Comparison of ENCODE assay signal across 8 cellular contexts in genomic region chr11:65872555-65873279, GRCh38. TPM values are rescaled to one million over a fixed set of nuclear protein-coding genes. Genes with fewer than 3 reads are reported as not detected.
DNase-seq lines count a peak whose midpoint lies in the region; ATAC-seq and TF ChIP-seq lines count a peak whose summit lies in the region.

Gene EFEMP2, minus strand, starts transcription at chr11:65872800. Its CDS starts 446 bp downstream, at chr11:65872354.

- peak within 1 kb of the TSS; percentile 83 for H3K27ac Mint-ChIP-seq in CD4-positive, alpha-beta T cell
- peak within 1 kb of the TSS; percentile 82 for H3K27ac Mint-ChIP-seq in endothelial cell (ENCODE audit: unreplicated experiment)

- H3K4me3 Mint-ChIP-seq in CD4-positive, alpha-beta T cell: peak within 1 kb of the TSS; percentile 89
- peak within 1 kb of the TSS; percentile 97 for H3K4me3 Mint-ChIP-seq in endothelial cell (ENCODE audit: unreplicated experiment)

- no peaks in the 10 kb centered on the region for H3K27me3 Mint-ChIP-seq in CD4-positive, alpha-beta T cell
- peaks cover 32% of the 10 kb centered on the region for H3K27me3 Mint-ChIP-seq in endothelial cell (ENCODE audit: unreplicated experiment)

- no peaks in the 10 kb centered on the region for H3K79me2 ChIP-seq in OCI-LY3 (ENCODE audit: low read length)

- no peak for DNase-seq in CD4-positive, alpha-beta T cell
- DNase-seq in endothelial cell (ENCODE audit: low spot score) (peak; percentile 55), DMS 273 (lab: John Stamatoyannopoulos, UW; ENCODE audit: unreplicated experiment) (no peak), GM10248 (ENCODE audit: extremely low spot score) (no peak), NCI-H1092 treated with DMSO at 0.1 percent for 48 hours (lab: John Stamatoyannopoulos, UW) (no peak)

- peak within 1 kb of the TSS; percentile 80 for H3K4me3 ChIP-seq in OCI-LY3 (ENCODE audit: low read length)
- peak within 1 kb of the TSS; percentile 69 to 75 for H3K4me3 ChIP-seq in muscle layer of duodenum (ENCODE audit: low read depth in 1 of 2, low read length in 2 of 2)

- peaks cover 3% of the 10 kb centered on the region for H3K36me3 Mint-ChIP-seq in CD4-positive, alpha-beta T cell (ENCODE audit: low read depth)
- peaks cover 16% of the 10 kb centered on the region for H3K36me3 Mint-ChIP-seq in endothelial cell (ENCODE audit: low read depth, unreplicated experiment)

- TF ChIP-seq CTCF in CD4-positive, alpha-beta T cell (IDR thresholded peaks at IDR 0.05): no peak
- TF ChIP-seq CTCF in OCI-LY3 (IDR thresholded peaks at IDR 0.05; ENCODE audit: low read depth, low read length): no peak
- TF ChIP-seq CTCF in endothelial cell (IDR thresholded peaks at IDR 0.05; ENCODE audit: unreplicated experiment): no peak
- no peak for TF ChIP-seq CTCF in GM10248 (IDR thresholded peaks at IDR 0.05; ENCODE audit: control extremely low read depth, extremely low read depth, low read depth, missing control alignments)

- peaks cover 16% of the 10 kb centered on the region for H3K4me1 Mint-ChIP-seq in CD4-positive, alpha-beta T cell (ENCODE audit: low read depth)
- peaks cover 36% of the 10 kb centered on the region for H3K4me1 Mint-ChIP-seq in endothelial cell (ENCODE audit: unreplicated experiment)

- peak within 1 kb of the TSS; percentile 90 for H3K4me2 ChIP-seq in OCI-LY3 (ENCODE audit: low read length)

- H3K4me1 ChIP-seq in OCI-LY3 (ENCODE audit: low read length) (peaks cover 6% of the 10 kb centered on the region), muscle layer of duodenum (ENCODE audit: control insufficient read depth in 1 of 2, insufficient read depth in 2 of 2, low read length in 2 of 2) (peaks cover 10 to 20% of the 10 kb centered on the region in 2 donors)

- CTCF ChIA-PET in CD4-positive, alpha-beta T cell (lab: Charles Lee): interaction anchor here (1.0 to 2.3 kb wide), 3 partner anchors 12 to 17 kb away, joined by 5 to 18 read pairs (median 17); partner anchors contain the start of genes CCDC85B, FIBP and MUS81
- CTCF ChIA-PET in GM10248 (lab: Yijun Ruan, JAX): interaction anchor here (1.5 to 17.2 kb wide), 4 partner anchors 12 to 150 kb away, joined by 5 to 535 read pairs (median 72); partner anchors contain the start of genes CCDC85B, CFL1, CTSW and FIBP

- ATAC-seq in CD4-positive, alpha-beta T cell (ENCODE audit: poor library complexity): no peak
- ATAC-seq in HG03280 (IDR thresholded peaks at IDR 0.05; ENCODE audit: unreplicated experiment): no peak

- intact Hi-C loops in CD4-positive, alpha-beta T cell (cut with DNase I, micrococcal nuclease): loop anchor here (1.0 to 2.0 kb wide), 3 partner anchors 12 to 47 kb away; partner anchors contain the start of genes MUS81 (in 2 of the 2), C11orf68 (in 1 of the 2), DRAP1 (in 1 of the 2) and FIBP (in 1 of the 2)

- H4K20me1 ChIP-seq in OCI-LY3 (ENCODE audit: insufficient read depth, low read length): no peaks in the 10 kb centered on the region

- H2AFZ ChIP-seq in OCI-LY3 (ENCODE audit: low read depth, low read length): peak within 1 kb of the TSS; percentile 43; the same call in 1 of the 2 replicates

- peaks cover 5% of the 10 kb centered on the region for H3K36me3 ChIP-seq in OCI-LY3 (replicated peaks; ENCODE audit: low read depth, low read length)
- peaks cover 9 to 21% of the 10 kb centered on the region in 2 donors for H3K36me3 ChIP-seq in muscle layer of duodenum (ENCODE audit: control insufficient read depth in 1 of 2, insufficient read depth in 2 of 2, low read length in 2 of 2)

- H3K27ac ChIP-seq in CD4-positive, alpha-beta T cell (ENCODE audit: low read depth, low read length): peak within 1 kb of the TSS; percentile 78
- H3K27ac ChIP-seq in OCI-LY3 (ENCODE audit: low read length): peak within 1 kb of the TSS; percentile 48
- peak within 1 kb of the TSS; percentile 70 for H3K27ac ChIP-seq in muscle layer of duodenum (ENCODE audit: low read length)

- peak within 1 kb of the TSS; percentile 66 for H3K9ac ChIP-seq in OCI-LY3 (ENCODE audit: low read length)

- H3K9me3 ChIP-seq in CD4-positive, alpha-beta T cell (ENCODE audit: control insufficient read depth, low read length): no peaks in the 10 kb centered on the region
- H3K9me3 ChIP-seq in OCI-LY3 (ENCODE audit: insufficient read depth, low read length): no peaks in the 10 kb centered on the region
- H3K9me3 ChIP-seq in muscle layer of duodenum (ENCODE audit: control insufficient read depth in 1 of 2, low read length in 2 of 2): no peaks in the 10 kb centered on the region

- POLR2A ChIA-PET in CD4-positive, alpha-beta T cell (lab: Charles Lee): interaction anchor here (0.6 to 7.1 kb wide), 7 partner anchors 12 to 638 kb away, joined by 3 to 137 read pairs (median 11); partner anchors contain the start of genes BBS1, CCDC85B, CFL1 and FIBP
- POLR2A ChIA-PET in GM10248 (lab: Yijun Ruan, JAX): no interaction called here

- no peaks in the 10 kb centered on the region for H3K27me3 ChIP-seq in CD4-positive, alpha-beta T cell (ENCODE audit: control insufficient read depth, insufficient read depth, low read length)
- H3K27me3 ChIP-seq in OCI-LY3 (ENCODE audit: low read depth, low read length): no peaks in the 10 kb centered on the region
- no peaks in the 10 kb centered on the region for H3K27me3 ChIP-seq in muscle layer of duodenum (ENCODE audit: low read depth, low read length)

- H3K9me3 Mint-ChIP-seq in CD4-positive, alpha-beta T cell: no peaks in the 10 kb centered on the region
- no peaks in the 10 kb centered on the region for H3K9me3 Mint-ChIP-seq in endothelial cell (ENCODE audit: unreplicated experiment)

RNA-seq across cellular contexts. Expression of gene EFEMP2, which starts in this region (rescaled TPM):
- total RNA-seq in CD4-positive, alpha-beta T cell: 1 to 10 TPM; 5.2 to 5.9 TPM
- total RNA-seq in endothelial cell (ENCODE audit: unreplicated experiment): 248 TPM

Comparison
In these comparisons a context has a peak if more than half of its experiments do, and no peak if none do; other contexts are left out.
1. RNA of gene EFEMP2 (total RNA-seq): 248 TPM in endothelial cell (single experiment); 5.2 to 5.9 TPM in CD4-positive, alpha-beta T cell; every median in the first group is over 10 times any median in the second.
2. Peak in every context shown above with its lines, with median percentiles within 50 percentile points of each other: H3K27ac ChIP-seq.